In the genomic region with DNA sequence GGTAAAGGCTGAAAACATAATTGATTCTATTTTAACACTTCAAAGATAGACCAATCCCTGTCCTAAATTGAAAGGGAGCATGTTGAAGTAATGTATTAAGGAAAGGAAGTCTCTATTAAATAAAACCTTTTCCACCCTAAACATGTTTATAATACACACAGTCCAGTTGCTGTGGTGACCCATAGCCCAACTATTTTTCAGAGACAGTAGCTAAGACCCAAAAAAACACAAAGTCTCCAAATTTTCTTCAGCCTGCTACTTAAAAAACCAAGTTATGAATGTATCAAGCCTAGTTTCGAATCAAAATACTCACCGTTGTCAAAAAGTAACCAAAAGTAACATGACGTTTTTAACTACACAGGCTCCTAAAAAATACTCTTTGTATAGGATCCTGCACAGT, we compare ENCODE assay signal across 8 cellular contexts. TPM values are rescaled to one million over a fixed set of nuclear protein-coding genes. Genes with fewer than 3 reads are reported as not detected.
DNase-seq lines count a peak whose midpoint lies in the region; ATAC-seq and TF ChIP-seq lines count a peak whose summit lies in the region.

No MANE protein-coding gene starts in this region.

- H3K27ac ChIP-seq in ACC112 (ENCODE audit: low read depth, low read length) (peak overlapping the region; percentile 85), HUES64 (ENCODE audit: low read depth, low read length) (peak overlapping the region; percentile 99)

- H3K27me3 ChIP-seq in ACC112 (ENCODE audit: insufficient read depth, low read length) (no peaks in the 10 kb centered on the region), HUES64 (ENCODE audit: insufficient read depth, low read length) (no peaks in the 10 kb centered on the region)

- H3K4me3 Mint-ChIP-seq in brain (peak overlapping the region; percentile 90 to 100 (median 92)), memory B cell (peak overlapping the region; percentile 94)

- no peaks in the 10 kb centered on the region for H3K9me3 Mint-ChIP-seq in brain
- no peaks in the 10 kb centered on the region for H3K9me3 Mint-ChIP-seq in memory B cell

- peaks cover 16% of the 10 kb centered on the region for H3K36me3 Mint-ChIP-seq in brain
- H3K36me3 Mint-ChIP-seq in memory B cell: peaks cover 7% of the 10 kb centered on the region

- H3K79me2 ChIP-seq in ACC112 (ENCODE audit: control insufficient read depth, insufficient read depth, low read length, unreplicated experiment): peaks cover 51% of the 10 kb centered on the region

- H3K4me1 Mint-ChIP-seq in brain: peaks cover 64% of the 10 kb centered on the region
- peaks cover 21% of the 10 kb centered on the region for H3K4me1 Mint-ChIP-seq in memory B cell

- WGBS in HUES64: 51% methylated on average over 3 of the region's 3 CpGs

- H3K9me3 ChIP-seq in HUES64 (ENCODE audit: insufficient read depth, low read depth, low read length): no peaks in the 10 kb centered on the region

- H3K36me3 ChIP-seq in ACC112 (ENCODE audit: insufficient read depth, low read length) (no peaks in the 10 kb centered on the region), HUES64 (ENCODE audit: insufficient read depth, low read length) (0 out of 2 replicates have a peak, but pooled peaks cover 3% of the 10 kb centered on the region)

- peak overlapping the region; percentile 89 for H3K9ac ChIP-seq in HUES64 (ENCODE audit: low read depth, low read length)

- H3K27me3 Mint-ChIP-seq in brain (peaks cover 9% of the 10 kb centered on the region), memory B cell (no peaks in the 10 kb centered on the region)

- no peak overlapping the region for H2AFZ ChIP-seq in ACC112 (ENCODE audit: low read length, unreplicated experiment)

- DNase-seq in memory B cell (ENCODE audit: low spot score in 2 of 2) (no peak), 8988T (no peak), pons (ENCODE audit: low spot score) (no peak), DMS79 (lab: John Stamatoyannopoulos, UW) (no peak), NCI-H526 (lab: John Stamatoyannopoulos, UW) (no peak)

- H3K27ac Mint-ChIP-seq in brain (peak overlapping the region; percentile 93 to 99 (median 96)), memory B cell (peak overlapping the region; percentile 91)

- H3K4me1 ChIP-seq in ACC112 (ENCODE audit: control insufficient read depth, insufficient read depth, low read length, unreplicated experiment) (peaks cover 14% of the 10 kb centered on the region), HUES64 (ENCODE audit: insufficient read depth, low read length) (peaks cover 12% of the 10 kb centered on the region; the same call in 1 of the 2 replicates)

- TF ChIP-seq CTCF in brain (conservative IDR thresholded peaks at IDR 0.05): no peak

- no peak for ATAC-seq in memory B cell (ENCODE audit: low read depth)

- H3K4me3 ChIP-seq in ACC112 (ENCODE audit: low read depth, low read length) (peak overlapping the region; percentile 76), HUES64 (ENCODE audit: low read length) (peak overlapping the region; percentile 72)

RNA-seq across cellular contexts. Expression of gene ELK4, which starts 1.6 kb away (rescaled TPM):
- polyA plus RNA-seq in HUES64 (2013, experiment 1 of 2): 6.7 TPM
- polyA plus RNA-seq in HUES64 (2013, experiment 2 of 2): 6.8 TPM
- 1.8 TPM for polyA plus RNA-seq in brain (ENCODE audit: insufficient read depth, low read depth, low replicate concordance)

RNA-seq across cellular contexts. Expression of gene SLC45A3, which starts 50.1 kb away (rescaled TPM):
- polyA plus RNA-seq in HUES64 (2013, experiment 1 of 2): 7.0 TPM
- polyA plus RNA-seq in HUES64 (2013, experiment 2 of 2): 7.9 TPM
- polyA plus RNA-seq in brain (ENCODE audit: insufficient read depth, low read depth, low replicate concordance): 16.4 TPM
